ENCODE assay signal across 1 cellular context in genomic region chr5:74595143-74595915, GRCh38.
TF ChIP-seq lines count a peak whose summit lies in the region.

No MANE protein-coding gene starts in this region.

TF ChIP-seq in K562, 482 proteins besides CTCF, POLR2A, EP300 and RAD21 (continued from another document):
- TF ChIP-seq NR4A1 (CRISPR knock-in tag; IDR thresholded peaks at IDR 0.05) (no peak), NR4A1 (tag; IDR thresholded peaks at IDR 0.05) (no peak), SPI1 (IDR thresholded peaks at IDR 0.05; ENCODE audit: borderline replicate concordance, low read depth, low read length) (peak; percentile 76; the same call in 1 of the 2 replicates), ZNF644 (tag; IDR thresholded peaks at IDR 0.05; ENCODE audit: low read depth) (0 out of 2 replicates have a peak, but pooled peaks have one; percentile 38), TFE3 (CRISPR knock-in tag; IDR thresholded peaks at IDR 0.05) (no peak), TAF7 (tag; IDR thresholded peaks at IDR 0.05) (no peak), SOX6 (IDR thresholded peaks at IDR 0.05) (peak; percentile 46; the same call in 1 of the 2 replicates), ZNF592 (IDR thresholded peaks at IDR 0.05) (peak; percentile 66; the same call in 1 of the 2 replicates), ZNF778 (CRISPR knock-in tag; IDR thresholded peaks at IDR 0.05) (no peak), SRF (CRISPR knock-in tag; IDR thresholded peaks at IDR 0.05) (peak in 1 of 2 experiments; percentile 89; a peak in 2 of 4 replicates), PPARD (CRISPR knock-in tag; IDR thresholded peaks at IDR 0.05) (no peak), CBFA2T3 (IDR thresholded peaks at IDR 0.05) (0 out of 2 replicates have a peak, but pooled peaks have one; percentile 28), DMBX1 (CRISPR knock-in tag; IDR thresholded peaks at IDR 0.05; ENCODE audit: borderline replicate concordance) (peak; percentile 74; the same call in 1 of the 2 replicates), HCFC1 (IDR thresholded peaks at IDR 0.05; ENCODE audit: low read depth, low read length) (no peak), RCOR1 (IDR thresholded peaks at IDR 0.05; ENCODE audit: borderline replicate concordance in 1 of 2, low read depth in 2 of 2, low read length in 2 of 2) (peak in 1 of 2 experiments; percentile 61; a peak in 1 of 4 replicates), WHSC1 (IDR thresholded peaks at IDR 0.05; ENCODE audit: low read length) (no peak), ZNF507 (tag; conservative IDR thresholded peaks at IDR 0.05) (no peak), ELF2 (CRISPR knock-in tag; IDR thresholded peaks at IDR 0.05) (no peak), BRD4 (IDR thresholded peaks at IDR 0.05) (no peak), CHD4 (IDR thresholded peaks at IDR 0.05; ENCODE audit: insufficient read depth, insufficient replicate concordance, low read depth, low read length, poor library complexity, severe bottlenecking) (no peak), ELK1 (CRISPR knock-in tag; IDR thresholded peaks at IDR 0.05) (no peak), DACH1 (IDR thresholded peaks at IDR 0.05; ENCODE audit: partially characterized antibody) (no peak), NR2C2 (CRISPR knock-in tag; IDR thresholded peaks at IDR 0.05) (no peak), NR2C2 (tag; IDR thresholded peaks at IDR 0.05) (peak; percentile 92), KAT2B (IDR thresholded peaks at IDR 0.05; ENCODE audit: low read depth, low read length) (no peak), ARID1B (IDR thresholded peaks at IDR 0.05) (peak; percentile 26; the same call in 1 of the 2 replicates)
- TF ChIP-seq, protein P1, sequence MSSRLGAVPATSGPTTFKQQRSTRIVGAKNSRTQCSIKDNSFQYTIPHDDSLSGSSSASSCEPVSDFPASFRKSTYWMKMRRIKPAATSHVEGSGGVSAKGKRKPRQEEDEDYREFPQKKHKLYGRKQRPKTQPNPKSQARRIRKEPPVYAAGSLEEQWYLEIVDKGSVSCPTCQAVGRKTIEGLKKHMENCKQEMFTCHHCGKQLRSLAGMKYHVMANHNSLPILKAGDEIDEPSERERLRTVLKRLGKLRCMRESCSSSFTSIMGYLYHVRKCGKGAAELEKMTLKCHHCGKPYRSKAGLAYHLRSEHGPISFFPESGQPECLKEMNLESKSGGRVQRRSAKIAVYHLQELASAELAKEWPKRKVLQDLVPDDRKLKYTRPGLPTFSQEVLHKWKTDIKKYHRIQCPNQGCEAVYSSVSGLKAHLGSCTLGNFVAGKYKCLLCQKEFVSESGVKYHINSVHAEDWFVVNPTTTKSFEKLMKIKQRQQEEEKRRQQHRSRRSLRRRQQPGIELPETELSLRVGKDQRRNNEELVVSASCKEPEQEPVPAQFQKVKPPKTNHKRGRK (tag; IDR thresholded peaks at IDR 0.05) = no peak
- TF ChIP-seq, protein P2, sequence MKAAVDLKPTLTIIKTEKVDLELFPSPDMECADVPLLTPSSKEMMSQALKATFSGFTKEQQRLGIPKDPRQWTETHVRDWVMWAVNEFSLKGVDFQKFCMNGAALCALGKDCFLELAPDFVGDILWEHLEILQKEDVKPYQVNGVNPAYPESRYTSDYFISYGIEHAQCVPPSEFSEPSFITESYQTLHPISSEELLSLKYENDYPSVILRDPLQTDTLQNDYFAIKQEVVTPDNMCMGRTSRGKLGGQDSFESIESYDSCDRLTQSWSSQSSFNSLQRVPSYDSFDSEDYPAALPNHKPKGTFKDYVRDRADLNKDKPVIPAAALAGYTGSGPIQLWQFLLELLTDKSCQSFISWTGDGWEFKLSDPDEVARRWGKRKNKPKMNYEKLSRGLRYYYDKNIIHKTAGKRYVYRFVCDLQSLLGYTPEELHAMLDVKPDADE (conservative IDR thresholded peaks at IDR 0.05; ENCODE audit: control insufficient read depth, low read depth, low read length) = no peak
- TF ChIP-seq, protein P3, sequence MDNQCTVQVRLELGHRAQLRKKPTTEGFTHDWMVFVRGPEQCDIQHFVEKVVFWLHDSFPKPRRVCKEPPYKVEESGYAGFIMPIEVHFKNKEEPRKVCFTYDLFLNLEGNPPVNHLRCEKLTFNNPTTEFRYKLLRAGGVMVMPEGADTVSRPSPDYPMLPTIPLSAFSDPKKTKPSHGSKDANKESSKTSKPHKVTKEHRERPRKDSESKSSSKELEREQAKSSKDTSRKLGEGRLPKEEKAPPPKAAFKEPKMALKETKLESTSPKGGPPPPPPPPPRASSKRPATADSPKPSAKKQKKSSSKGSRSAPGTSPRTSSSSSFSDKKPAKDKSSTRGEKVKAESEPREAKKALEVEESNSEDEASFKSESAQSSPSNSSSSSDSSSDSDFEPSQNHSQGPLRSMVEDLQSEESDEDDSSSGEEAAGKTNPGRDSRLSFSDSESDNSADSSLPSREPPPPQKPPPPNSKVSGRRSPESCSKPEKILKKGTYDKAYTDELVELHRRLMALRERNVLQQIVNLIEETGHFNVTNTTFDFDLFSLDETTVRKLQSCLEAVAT (IDR thresholded peaks at IDR 0.05) = no peak
- TF ChIP-seq, protein P4, sequence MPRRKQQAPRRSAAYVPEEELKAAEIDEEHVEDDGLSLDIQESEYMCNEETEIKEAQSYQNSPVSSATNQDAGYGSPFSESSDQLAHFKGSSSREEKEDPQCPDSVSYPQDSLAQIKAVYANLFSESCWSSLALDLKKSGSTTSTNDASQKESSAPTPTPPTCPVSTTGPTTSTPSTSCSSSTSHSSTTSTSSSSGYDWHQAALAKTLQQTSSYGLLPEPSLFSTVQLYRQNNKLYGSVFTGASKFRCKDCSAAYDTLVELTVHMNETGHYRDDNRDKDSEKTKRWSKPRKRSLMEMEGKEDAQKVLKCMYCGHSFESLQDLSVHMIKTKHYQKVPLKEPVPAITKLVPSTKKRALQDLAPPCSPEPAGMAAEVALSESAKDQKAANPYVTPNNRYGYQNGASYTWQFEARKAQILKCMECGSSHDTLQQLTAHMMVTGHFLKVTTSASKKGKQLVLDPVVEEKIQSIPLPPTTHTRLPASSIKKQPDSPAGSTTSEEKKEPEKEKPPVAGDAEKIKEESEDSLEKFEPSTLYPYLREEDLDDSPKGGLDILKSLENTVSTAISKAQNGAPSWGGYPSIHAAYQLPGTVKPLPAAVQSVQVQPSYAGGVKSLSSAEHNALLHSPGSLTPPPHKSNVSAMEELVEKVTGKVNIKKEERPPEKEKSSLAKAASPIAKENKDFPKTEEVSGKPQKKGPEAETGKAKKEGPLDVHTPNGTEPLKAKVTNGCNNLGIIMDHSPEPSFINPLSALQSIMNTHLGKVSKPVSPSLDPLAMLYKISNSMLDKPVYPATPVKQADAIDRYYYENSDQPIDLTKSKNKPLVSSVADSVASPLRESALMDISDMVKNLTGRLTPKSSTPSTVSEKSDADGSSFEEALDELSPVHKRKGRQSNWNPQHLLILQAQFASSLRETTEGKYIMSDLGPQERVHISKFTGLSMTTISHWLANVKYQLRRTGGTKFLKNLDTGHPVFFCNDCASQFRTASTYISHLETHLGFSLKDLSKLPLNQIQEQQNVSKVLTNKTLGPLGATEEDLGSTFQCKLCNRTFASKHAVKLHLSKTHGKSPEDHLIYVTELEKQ (CRISPR knock-in tag; IDR thresholded peaks at IDR 0.05) = no peak
